1 cellular context compared by ENCODE assay signal in the genomic region with DNA sequence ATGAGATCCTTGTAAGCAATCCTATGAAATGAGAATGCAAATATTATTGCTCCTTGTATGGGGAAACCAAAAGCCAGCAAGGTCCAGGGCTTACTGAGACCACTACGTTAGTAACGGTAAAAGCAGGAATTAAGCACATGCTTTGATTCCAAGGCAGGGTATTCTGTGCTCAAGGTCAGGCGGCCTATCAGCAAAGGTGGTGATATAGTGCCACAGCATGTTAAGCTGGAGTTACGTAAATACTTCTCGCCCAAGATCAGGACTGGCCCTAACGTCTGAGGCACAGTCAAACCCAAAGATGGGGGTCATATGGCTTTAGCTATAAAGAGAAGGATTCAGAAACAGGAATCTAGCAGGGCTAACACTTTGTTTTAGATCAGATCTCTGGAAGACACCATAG.
TF ChIP-seq lines count a peak whose summit lies in the region.

No MANE protein-coding gene starts in this region.

TF ChIP-seq in WTC11, 78 proteins besides CTCF, POLR2A, EP300 and RAD21 (continued from another document):
- TF ChIP-seq, protein P1, sequence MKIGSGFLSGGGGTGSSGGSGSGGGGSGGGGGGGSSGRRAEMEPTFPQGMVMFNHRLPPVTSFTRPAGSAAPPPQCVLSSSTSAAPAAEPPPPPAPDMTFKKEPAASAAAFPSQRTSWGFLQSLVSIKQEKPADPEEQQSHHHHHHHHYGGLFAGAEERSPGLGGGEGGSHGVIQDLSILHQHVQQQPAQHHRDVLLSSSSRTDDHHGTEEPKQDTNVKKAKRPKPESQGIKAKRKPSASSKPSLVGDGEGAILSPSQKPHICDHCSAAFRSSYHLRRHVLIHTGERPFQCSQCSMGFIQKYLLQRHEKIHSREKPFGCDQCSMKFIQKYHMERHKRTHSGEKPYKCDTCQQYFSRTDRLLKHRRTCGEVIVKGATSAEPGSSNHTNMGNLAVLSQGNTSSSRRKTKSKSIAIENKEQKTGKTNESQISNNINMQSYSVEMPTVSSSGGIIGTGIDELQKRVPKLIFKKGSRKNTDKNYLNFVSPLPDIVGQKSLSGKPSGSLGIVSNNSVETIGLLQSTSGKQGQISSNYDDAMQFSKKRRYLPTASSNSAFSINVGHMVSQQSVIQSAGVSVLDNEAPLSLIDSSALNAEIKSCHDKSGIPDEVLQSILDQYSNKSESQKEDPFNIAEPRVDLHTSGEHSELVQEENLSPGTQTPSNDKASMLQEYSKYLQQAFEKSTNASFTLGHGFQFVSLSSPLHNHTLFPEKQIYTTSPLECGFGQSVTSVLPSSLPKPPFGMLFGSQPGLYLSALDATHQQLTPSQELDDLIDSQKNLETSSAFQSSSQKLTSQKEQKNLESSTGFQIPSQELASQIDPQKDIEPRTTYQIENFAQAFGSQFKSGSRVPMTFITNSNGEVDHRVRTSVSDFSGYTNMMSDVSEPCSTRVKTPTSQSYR (CRISPR knock-in tag; IDR thresholded peaks at IDR 0.05), result no peak
- TF ChIP-seq, protein P2, sequence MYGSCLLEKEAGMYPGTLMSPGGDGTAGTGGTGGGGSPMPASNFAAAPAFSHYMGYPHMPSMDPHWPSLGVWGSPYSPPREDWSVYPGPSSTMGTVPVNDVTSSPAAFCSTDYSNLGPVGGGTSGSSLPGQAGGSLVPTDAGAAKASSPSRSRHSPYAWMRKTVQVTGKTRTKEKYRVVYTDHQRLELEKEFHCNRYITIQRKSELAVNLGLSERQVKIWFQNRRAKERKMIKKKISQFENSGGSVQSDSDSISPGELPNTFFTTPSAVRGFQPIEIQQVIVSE (CRISPR knock-in tag; IDR thresholded peaks at IDR 0.05; ENCODE audit: borderline replicate concordance), result no peak
- TF ChIP-seq ZNF219 (CRISPR knock-in tag; IDR thresholded peaks at IDR 0.05; ENCODE audit: borderline replicate concordance) (no peak), SMAD3 (CRISPR knock-in tag; IDR thresholded peaks at IDR 0.05; ENCODE audit: borderline replicate concordance) (no peak)
- TF ChIP-seq, protein P3, sequence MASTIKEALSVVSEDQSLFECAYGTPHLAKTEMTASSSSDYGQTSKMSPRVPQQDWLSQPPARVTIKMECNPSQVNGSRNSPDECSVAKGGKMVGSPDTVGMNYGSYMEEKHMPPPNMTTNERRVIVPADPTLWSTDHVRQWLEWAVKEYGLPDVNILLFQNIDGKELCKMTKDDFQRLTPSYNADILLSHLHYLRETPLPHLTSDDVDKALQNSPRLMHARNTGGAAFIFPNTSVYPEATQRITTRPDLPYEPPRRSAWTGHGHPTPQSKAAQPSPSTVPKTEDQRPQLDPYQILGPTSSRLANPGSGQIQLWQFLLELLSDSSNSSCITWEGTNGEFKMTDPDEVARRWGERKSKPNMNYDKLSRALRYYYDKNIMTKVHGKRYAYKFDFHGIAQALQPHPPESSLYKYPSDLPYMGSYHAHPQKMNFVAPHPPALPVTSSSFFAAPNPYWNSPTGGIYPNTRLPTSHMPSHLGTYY (CRISPR knock-in tag; IDR thresholded peaks at IDR 0.05), result no peak
- TF ChIP-seq, protein P4, sequence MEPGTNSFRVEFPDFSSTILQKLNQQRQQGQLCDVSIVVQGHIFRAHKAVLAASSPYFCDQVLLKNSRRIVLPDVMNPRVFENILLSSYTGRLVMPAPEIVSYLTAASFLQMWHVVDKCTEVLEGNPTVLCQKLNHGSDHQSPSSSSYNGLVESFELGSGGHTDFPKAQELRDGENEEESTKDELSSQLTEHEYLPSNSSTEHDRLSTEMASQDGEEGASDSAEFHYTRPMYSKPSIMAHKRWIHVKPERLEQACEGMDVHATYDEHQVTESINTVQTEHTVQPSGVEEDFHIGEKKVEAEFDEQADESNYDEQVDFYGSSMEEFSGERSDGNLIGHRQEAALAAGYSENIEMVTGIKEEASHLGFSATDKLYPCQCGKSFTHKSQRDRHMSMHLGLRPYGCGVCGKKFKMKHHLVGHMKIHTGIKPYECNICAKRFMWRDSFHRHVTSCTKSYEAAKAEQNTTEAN (CRISPR knock-in tag; IDR thresholded peaks at IDR 0.05), result no peak
